23 cellular contexts compared by ENCODE assay signal in the genomic region with DNA sequence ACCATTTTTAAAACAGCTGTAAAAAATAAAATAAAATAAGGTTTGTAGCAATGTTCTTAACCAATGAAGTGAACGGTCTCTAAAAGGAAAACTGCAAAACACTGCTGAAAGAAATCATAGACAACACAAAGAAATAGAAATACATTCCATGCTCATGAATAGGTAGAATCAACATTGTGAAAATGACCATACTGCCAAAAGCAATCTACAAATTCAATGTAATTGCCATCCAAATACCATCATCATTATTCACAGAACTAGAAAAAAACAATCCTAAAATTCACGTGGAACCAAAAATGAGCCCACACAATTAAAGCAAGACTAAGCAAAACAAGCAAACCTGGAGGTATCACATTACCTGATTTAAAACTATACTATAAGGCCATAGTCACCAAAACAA.
"Had no signal": no experiment of that assay in that cellular context is flagged by ENCODE, and none has a peak within 500 bp of the region (broad histone marks: within the 10 kb centered on the region; RNA-seq: fewer than 3 reads in every experiment).

No MANE protein-coding gene starts in this region.

- H3K9ac ChIP-seq: neural progenitor cell had no signal

- H3K4me1 ChIP-seq: esophagus squamous epithelium, left ventricle myocardium inferior, neural progenitor cell, spleen, upper lobe of left lung had no signal

- H3K36me3 Mint-ChIP-seq: neural progenitor cell had no signal

- H3K27ac Mint-ChIP-seq: activated CD8-positive, alpha-beta T cell treated with anti-CD3 and anti-CD28 coated beads, Interleukin-2, amount 10 ng/mL, durations not matched to agents 7 days and 5 days; activated naive CD4-positive, alpha-beta T cell treated with anti-CD3 and anti-CD28 coated beads, Interleukin-2, amount 50 U/mL, for 72 hours; naive thymus-derived CD8-positive, alpha-beta T cell; neural progenitor cell; T-cell; T-helper 2 cell treated with Interferon-gamma antibody and Interleukin-4, amounts not matched to agents 5 μg/mL and 100 μg/mL, for 36 hours had no signal

- H2AFZ ChIP-seq: hepatocyte, neural progenitor cell had no signal

- H3K4me3 Mint-ChIP-seq: activated CD8-positive, alpha-beta T cell treated with anti-CD3 and anti-CD28 coated beads, Interleukin-2, amount 10 ng/mL, durations not matched to agents 7 days and 5 days; naive thymus-derived CD8-positive, alpha-beta T cell; neural progenitor cell; T-cell; T-helper 2 cell treated with Interferon-gamma antibody and Interleukin-4, amounts not matched to agents 5 μg/mL and 100 μg/mL, for 36 hours had no signal

- H3K27ac ChIP-seq: coronary artery, esophagus squamous epithelium, hepatocyte, left ventricle myocardium inferior, neural progenitor cell, spleen, upper lobe of left lung, VCaP had no signal

- DNase-seq: activated CD4-positive, alpha-beta T cell treated with anti-CD3 and anti-CD28 coated beads for 1 hour; activated CD4-positive, alpha-beta T cell treated with anti-CD3 and anti-CD28 coated beads, Interleukin-2, amount 50 U/mL, for 1 hour; activated CD8-positive, alpha-beta T cell treated with anti-CD3 and anti-CD28 coated beads, Interleukin-2, amount 10 ng/mL, durations not matched to agents 7 days and 5 days; activated gamma-delta T cell treated with Interleukin-2 at 50 U/mL for 16 hours; activated T-cell treated with anti-CD3 and anti-CD28 coated beads, Interleukin-2, amount 50 U/mL, for 1 hour; aorta; esophagus squamous epithelium; glutamatergic neuron; left ventricle myocardium inferior; naive thymus-derived CD8-positive, alpha-beta T cell; posterior cingulate gyrus; spleen; stimulated activated CD4-positive, alpha-beta T cell treated with anti-CD3 and anti-CD28 coated beads, Interleukin-4, amount 100 ng/mL, for 1 hour; stimulated activated naive CD4-positive, alpha-beta T cell; T-cell; upper lobe of left lung had no signal

- ATAC-seq: activated CD8-positive, alpha-beta T cell treated with anti-CD3 and anti-CD28 coated beads, Interleukin-2, amount 10 ng/mL, durations not matched to agents 7 days and 5 days; activated naive CD4-positive, alpha-beta T cell treated with anti-CD3 and anti-CD28 coated beads, Interleukin-2, amount 50 U/mL, for 72 hours; naive thymus-derived CD8-positive, alpha-beta T cell; T-cell had no signal

- H3K4me1 Mint-ChIP-seq: naive thymus-derived CD8-positive, alpha-beta T cell; neural progenitor cell; T-cell had no signal

- H3K4me3 ChIP-seq: coronary artery, esophagus squamous epithelium, hepatocyte, left ventricle myocardium inferior, neural progenitor cell, spleen, upper lobe of left lung had no signal

- FAIRE-seq: frontal cortex had no signal

- H3K36me3 ChIP-seq: esophagus squamous epithelium, left ventricle myocardium inferior, neural progenitor cell, spleen, upper lobe of left lung had no signal

- H3K4me2 ChIP-seq: hepatocyte, neural progenitor cell had no signal

- H3K27me3 ChIP-seq: esophagus squamous epithelium, hepatocyte, neural progenitor cell, spleen, upper lobe of left lung had no signal
